18 cellular contexts compared by ENCODE assay signal in genomic region chr6:133809406-133809805, GRCh38.
DNase-seq lines count a peak whose midpoint lies in the region; ATAC-seq, FAIRE-seq and TF ChIP-seq lines count a peak whose summit lies in the region.
"Had no signal": no experiment of that assay in that cellular context is flagged by ENCODE, and none has a peak within 500 bp of the region (broad histone marks: within the 10 kb centered on the region; RNA-seq: fewer than 3 reads in every experiment).

No MANE protein-coding gene starts in this region.

- peaks cover 4% of the 10 kb centered on the region; the same call in 1 of the 2 replicates for H3F3A ChIP-seq in GM23248 (ENCODE audit: insufficient read depth)

- 11 to 25% methylated on average over 1 of the region's 1 CpG for WGBS in GM23248 (ENCODE audit: low coverage in 1 of 2, low lambda C conversion rate in 2 of 2, missing lambda C conversion rate in 2 of 2), 2 experiments

- H3K4me3 ChIP-seq in GM23248 (no peak overlapping the region), astrocyte (ENCODE audit: insufficient read depth, low read depth, low read length) (no peak overlapping the region), fibroblast of mammary gland (ENCODE audit: control insufficient read depth, low read depth, low read length) (no peak overlapping the region)

- DNase-seq in GM23248 (peak; percentile 80), astrocyte (ENCODE audit: low read depth) (peak; percentile 56), fibroblast of mammary gland (ENCODE audit: low read depth) (peak; percentile 53), non-pigmented ciliary epithelial cell (ENCODE audit: low read depth) (peak; percentile 30)
- DNase-seq in activated CD8-positive, alpha-beta memory T cell treated with anti-CD3 and anti-CD28 coated beads, Interleukin-2, amount 50 U/mL, for 48 hours = no peak
- DNase-seq: CD4-positive, alpha-beta memory T cell; GDM1; Kasumi-1; NCI-H187 treated with DMSO at 0.1 percent for 48 hours; NCI-H446; NCI-H69; NK-92 treated with Interleukin-12 subunit alpha and Interleukin-12 subunit beta, amount 100 ng/mL, for 24 hours; SHP77 treated with DMSO at 0.1 percent for 48 hours had no signal

- H3K9me3 ChIP-seq in GM23248 (ENCODE audit: low read depth) (no peaks in the 10 kb centered on the region), astrocyte (ENCODE audit: insufficient read depth, low read depth, low read length) (no peaks in the 10 kb centered on the region)

- H3K27ac ChIP-seq in GM23248 (0 out of 2 replicates have a peak overlapping the region, but pooled peaks have one; percentile 4), astrocyte (ENCODE audit: low read depth, low read length) (no peak overlapping the region)

- H3K79me2 ChIP-seq in GM23248 (ENCODE audit: insufficient read depth) = no peaks in the 10 kb centered on the region
- no peaks in the 10 kb centered on the region for H3K79me2 ChIP-seq in astrocyte (ENCODE audit: insufficient read depth, low read length)

- no peaks in the 10 kb centered on the region for H3K36me3 ChIP-seq in GM23248 (ENCODE audit: low read depth)
- H3K36me3 ChIP-seq in astrocyte (ENCODE audit: insufficient read depth, low read length) = no peaks in the 10 kb centered on the region

- no peaks in the 10 kb centered on the region for H4K20me1 ChIP-seq in GM23248 (ENCODE audit: insufficient read depth)
- H4K20me1 ChIP-seq in astrocyte (ENCODE audit: insufficient read depth, low read length) = no peaks in the 10 kb centered on the region

- H2AFZ ChIP-seq in GM23248 (no peak overlapping the region), astrocyte (ENCODE audit: low read depth, low read length) (no peak overlapping the region)

- H3K4me3 Mint-ChIP-seq in astrocyte (ENCODE audit: unreplicated experiment) = no peak overlapping the region
- H3K4me3 Mint-ChIP-seq: CD4-positive, alpha-beta memory T cell had no signal

- peak overlapping the region; percentile 8 for H3K4me2 ChIP-seq in GM23248 (ENCODE audit: unreplicated experiment)
- no peak overlapping the region for H3K4me2 ChIP-seq in astrocyte (ENCODE audit: low read length)

- H3K9me3 Mint-ChIP-seq in astrocyte (ENCODE audit: unreplicated experiment) = peaks cover 7% of the 10 kb centered on the region

- H3K27me3 Mint-ChIP-seq in astrocyte (ENCODE audit: low read depth, unreplicated experiment) = no peaks in the 10 kb centered on the region

- H3K27ac Mint-ChIP-seq in astrocyte (ENCODE audit: unreplicated experiment) = no peak overlapping the region
- H3K27ac Mint-ChIP-seq: CD4-positive, alpha-beta memory T cell had no signal

- no peaks in the 10 kb centered on the region for H3K4me1 Mint-ChIP-seq in astrocyte (ENCODE audit: low read depth, unreplicated experiment)

- H3K27me3 ChIP-seq in GM23248 (replicated peaks; ENCODE audit: insufficient read depth) = no peaks in the 10 kb centered on the region
- H3K27me3 ChIP-seq in astrocyte (ENCODE audit: insufficient read depth, low read length) = no peaks in the 10 kb centered on the region

- H3K9me2 ChIP-seq in GM23248 (ENCODE audit: insufficient read depth) = no peaks in the 10 kb centered on the region

- H3K9ac ChIP-seq in GM23248 = no peak overlapping the region
- H3K9ac ChIP-seq in astrocyte (ENCODE audit: low read length) = no peak overlapping the region

- in situ Hi-C loops in GM23248 (cut with MboI) = no loop called here

- H3K36me3 Mint-ChIP-seq in astrocyte (ENCODE audit: low read depth, unreplicated experiment) = no peaks in the 10 kb centered on the region
- H3K36me3 Mint-ChIP-seq: CD4-positive, alpha-beta memory T cell had no signal

- no peak for FAIRE-seq in astrocyte (lab: Jason Lieb, UNC)
- FAIRE-seq: GM12891, H54 had no signal

- H3K4me1 ChIP-seq in GM23248 (ENCODE audit: insufficient read depth) = peaks cover 28% of the 10 kb centered on the region
- H3K4me1 ChIP-seq in astrocyte (ENCODE audit: insufficient read depth, low read length) = peaks cover 6% of the 10 kb centered on the region

- TF ChIP-seq CTCF in astrocyte (IDR thresholded peaks at IDR 0.05; ENCODE audit: insufficient read depth, low read depth, low read length) = no peak
- no peak for TF ChIP-seq CTCF in fibroblast of mammary gland (conservative IDR thresholded peaks at IDR 0.05; ENCODE audit: control insufficient read depth, insufficient read depth, low read depth, low read length)

- ATAC-seq in GM19351 (IDR thresholded peaks at IDR 0.05; ENCODE audit: unreplicated experiment) = no peak
- no peak for ATAC-seq in GM19452 (IDR thresholded peaks at IDR 0.05; ENCODE audit: unreplicated experiment)
- ATAC-seq: SK-N-SH treated with all-trans-retinoic acid at 6 μM for 48 hours had no signal
